Comparison of ENCODE assay signal across 8 cellular contexts in the genomic region with DNA sequence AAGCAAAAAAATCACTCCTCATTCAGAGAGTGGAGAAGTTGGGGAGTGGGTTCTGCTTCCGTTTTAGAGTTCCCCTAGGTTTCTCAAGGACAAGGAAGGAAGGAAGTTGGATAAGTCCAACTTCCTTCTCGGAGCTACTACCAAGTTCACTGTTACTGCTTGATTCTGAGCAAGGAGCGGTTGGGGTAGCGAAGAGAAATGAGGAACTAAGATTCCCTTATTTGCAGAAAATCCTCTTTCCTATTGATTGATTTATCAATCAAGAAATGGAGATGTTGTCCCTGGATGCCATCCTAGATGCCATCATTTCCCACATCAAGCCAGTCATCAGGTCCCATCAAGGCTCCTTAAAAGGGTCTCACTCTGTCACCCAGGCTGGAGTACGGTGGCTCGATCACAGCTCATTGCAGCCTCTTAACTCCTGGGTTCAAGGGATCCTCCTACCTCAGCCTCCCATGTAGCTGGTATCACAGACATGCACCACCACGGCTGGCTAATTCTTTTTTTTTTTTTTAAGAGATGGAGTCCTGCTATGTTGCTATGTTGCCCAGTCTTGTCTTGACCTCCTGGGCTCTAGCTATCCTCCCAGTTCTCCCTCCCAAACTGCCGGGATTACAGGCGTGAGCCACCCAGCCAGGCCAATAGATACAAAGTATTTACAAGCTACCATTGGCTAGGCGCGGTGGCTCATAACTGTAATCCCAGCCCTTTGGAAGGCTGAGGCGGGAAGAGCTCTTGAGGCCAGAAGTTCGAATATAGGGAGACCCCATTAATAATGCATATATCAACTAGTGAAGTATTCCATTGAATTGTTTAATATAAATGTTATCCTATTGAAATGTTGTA. TPM values are rescaled to one million over a fixed set of nuclear protein-coding genes. Genes with fewer than 3 reads are reported as not detected.
DNase-seq lines count a peak whose midpoint lies in the region; ATAC-seq lines count a peak whose summit lies in the region.

No MANE protein-coding gene starts in this region.

- peak overlapping the region; percentile 95 to 98 for H3K4me3 Mint-ChIP-seq in activated T-cell treated with anti-CD3 and anti-CD28 coated beads, Interleukin-2, amount 50 U/mL, for 72 hours
- H3K4me3 Mint-ChIP-seq in activated CD8-positive, alpha-beta T cell treated with anti-CD3 and anti-CD28 coated beads, Interleukin-2, amount 10 ng/mL, durations not matched to agents 7 days and 5 days = peak overlapping the region; percentile 93

- intact Hi-C loops in sciatic nerve (cut with DNase I) = no loop called here

- CTCF ChIA-PET in activated CD8-positive, alpha-beta T cell treated with anti-CD3 and anti-CD28 coated beads, Interleukin-2, amount 10 ng/mL, durations not matched to agents 7 days and 5 days (lab: Charles Lee) = interaction anchor here (1.0 to 3.6 kb wide), 12 partner anchors 9 to 231 kb away, joined by 3 to 35 read pairs (median 6); partner anchors contain the start of genes CCDC97, DMAC2, HNRNPUL1 and TGFB1

- no peaks in the 10 kb centered on the region for H3K9me3 ChIP-seq in iPS-18c (ENCODE audit: control insufficient read depth, insufficient read depth, low read length)

- peak overlapping the region; percentile 94 for H3K27ac ChIP-seq in temporal lobe (ENCODE audit: low read depth, low read length)

- no peak for ATAC-seq in activated T-cell treated with anti-CD3 and anti-CD28 coated beads, Interleukin-2, amount 50 U/mL, for 72 hours (replicated peaks in 1 of 2)
- ATAC-seq in activated CD8-positive, alpha-beta T cell treated with anti-CD3 and anti-CD28 coated beads, Interleukin-2, amount 10 ng/mL, durations not matched to agents 7 days and 5 days = no peak
- ATAC-seq in GM21528 (IDR thresholded peaks at IDR 0.05; ENCODE audit: low FRiP score, unreplicated experiment) = no peak
- no peak for ATAC-seq in sciatic nerve

- H3K27ac Mint-ChIP-seq in activated T-cell treated with anti-CD3 and anti-CD28 coated beads, Interleukin-2, amount 50 U/mL, for 72 hours = peak overlapping the region; percentile 88
- peak overlapping the region; percentile 99 for H3K27ac Mint-ChIP-seq in activated CD8-positive, alpha-beta T cell treated with anti-CD3 and anti-CD28 coated beads, Interleukin-2, amount 10 ng/mL, durations not matched to agents 7 days and 5 days

- H3K4me1 Mint-ChIP-seq in activated T-cell treated with anti-CD3 and anti-CD28 coated beads, Interleukin-2, amount 50 U/mL, for 72 hours (ENCODE audit: low read depth) = peaks cover 31% of the 10 kb centered on the region
- peaks cover 35% of the 10 kb centered on the region for H3K4me1 Mint-ChIP-seq in activated CD8-positive, alpha-beta T cell treated with anti-CD3 and anti-CD28 coated beads, Interleukin-2, amount 10 ng/mL, durations not matched to agents 7 days and 5 days (ENCODE audit: low read depth)

- H3K4me3 ChIP-seq in iPS-18c (ENCODE audit: insufficient read depth, low read depth, low read length) = peak overlapping the region; percentile 88

- POLR2A ChIA-PET in activated CD8-positive, alpha-beta T cell treated with anti-CD3 and anti-CD28 coated beads, Interleukin-2, amount 10 ng/mL, durations not matched to agents 7 days and 5 days (lab: Charles Lee) = interaction anchor here (0.9 to 3.7 kb wide), 7 partner anchors 9 to 102 kb away, joined by 3 to 27 read pairs (median 3); partner anchors contain the start of genes DMAC2 and HNRNPUL1

- no peaks in the 10 kb centered on the region for H3K9me3 Mint-ChIP-seq in activated T-cell treated with anti-CD3 and anti-CD28 coated beads, Interleukin-2, amount 50 U/mL, for 72 hours
- H3K9me3 Mint-ChIP-seq in activated CD8-positive, alpha-beta T cell treated with anti-CD3 and anti-CD28 coated beads, Interleukin-2, amount 10 ng/mL, durations not matched to agents 7 days and 5 days (ENCODE audit: insufficient read depth) = no peaks in the 10 kb centered on the region

- H3K27me3 Mint-ChIP-seq in activated T-cell treated with anti-CD3 and anti-CD28 coated beads, Interleukin-2, amount 50 U/mL, for 72 hours (ENCODE audit: low read depth) = no peaks in the 10 kb centered on the region
- no peaks in the 10 kb centered on the region for H3K27me3 Mint-ChIP-seq in activated CD8-positive, alpha-beta T cell treated with anti-CD3 and anti-CD28 coated beads, Interleukin-2, amount 10 ng/mL, durations not matched to agents 7 days and 5 days (ENCODE audit: low read depth)

- peaks cover 2 to 3% of the 10 kb centered on the region in 2 donors for H3K36me3 Mint-ChIP-seq in activated T-cell treated with anti-CD3 and anti-CD28 coated beads, Interleukin-2, amount 50 U/mL, for 72 hours (ENCODE audit: insufficient read depth in 2 of 2)
- H3K36me3 Mint-ChIP-seq in activated CD8-positive, alpha-beta T cell treated with anti-CD3 and anti-CD28 coated beads, Interleukin-2, amount 10 ng/mL, durations not matched to agents 7 days and 5 days (ENCODE audit: low read depth) = peaks cover 10% of the 10 kb centered on the region

- DNase-seq in activated T-cell treated with anti-CD3 and anti-CD28 coated beads, Interleukin-2, amount 50 U/mL, for 72 hours = peak in 1 of 2 donors; percentile 6
- no peak for DNase-seq in activated T-cell treated with anti-CD3 and anti-CD28 coated beads for 4 hours
- no peak for DNase-seq in activated CD8-positive, alpha-beta T cell treated with anti-CD3 and anti-CD28 coated beads, Interleukin-2, amount 10 ng/mL, durations not matched to agents 7 days and 5 days
- no peak for DNase-seq in stimulated activated CD4-positive, alpha-beta T cell treated with anti-CD3 and anti-CD28 coated beads, Interleukin-1b, Interleukin-23, amount 100 ng/mL, for 48 hours
- no peak for DNase-seq in sciatic nerve (ENCODE audit: low spot score)

RNA-seq across cellular contexts. Expression of gene B9D2, which starts 0.8 kb away (rescaled TPM):
- total RNA-seq in activated T-cell treated with anti-CD3 and anti-CD28 coated beads, Interleukin-2, amount 50 U/mL, for 72 hours = 1 to 10 TPM; 6.4 to 7.7 TPM
- total RNA-seq in activated CD8-positive, alpha-beta T cell treated with anti-CD3 and anti-CD28 coated beads, Interleukin-2, amount 10 ng/mL, durations not matched to agents 7 days and 5 days = 10 to 100 TPM; 10.6 to 12.8 TPM
- total RNA-seq in temporal lobe (2.2 TPM), sciatic nerve (4.1 TPM)

RNA-seq across cellular contexts. Expression of gene TGFB1, which starts 11.0 kb away (rescaled TPM):
- 10 to 100 TPM; 93.5 to 94.2 TPM for total RNA-seq in activated T-cell treated with anti-CD3 and anti-CD28 coated beads, Interleukin-2, amount 50 U/mL, for 72 hours
- total RNA-seq in activated CD8-positive, alpha-beta T cell treated with anti-CD3 and anti-CD28 coated beads, Interleukin-2, amount 10 ng/mL, durations not matched to agents 7 days and 5 days = 100 to 1,000 TPM; 210 to 231 TPM
- 2.7 TPM for total RNA-seq in temporal lobe
- 33.7 TPM for total RNA-seq in sciatic nerve

RNA-seq across cellular contexts. Expression of gene TMEM91, which starts 11.6 kb away (rescaled TPM):
- total RNA-seq in activated T-cell treated with anti-CD3 and anti-CD28 coated beads, Interleukin-2, amount 50 U/mL, for 72 hours = 10 to 100 TPM; 12.3 to 12.8 TPM
- 1 to 10 TPM; 5.3 to 6.4 TPM for total RNA-seq in activated CD8-positive, alpha-beta T cell treated with anti-CD3 and anti-CD28 coated beads, Interleukin-2, amount 10 ng/mL, durations not matched to agents 7 days and 5 days
- total RNA-seq in temporal lobe = 4.2 TPM
- total RNA-seq in sciatic nerve = 23.5 TPM

RNA-seq across cellular contexts. Expression of gene EXOSC5, which starts 32.4 kb away (rescaled TPM):
- total RNA-seq in activated T-cell treated with anti-CD3 and anti-CD28 coated beads, Interleukin-2, amount 50 U/mL, for 72 hours = 10 to 100 TPM; 30.3 to 30.7 TPM
- 10 to 100 TPM; 25.3 to 26.6 TPM for total RNA-seq in activated CD8-positive, alpha-beta T cell treated with anti-CD3 and anti-CD28 coated beads, Interleukin-2, amount 10 ng/mL, durations not matched to agents 7 days and 5 days
- total RNA-seq in temporal lobe = 10.8 TPM
- 12.0 TPM for total RNA-seq in sciatic nerve

RNA-seq across cellular contexts. Expression of gene BCKDHA, which starts 32.8 kb away (rescaled TPM):
- 10 to 100 TPM; 18.4 to 21.6 TPM for total RNA-seq in activated T-cell treated with anti-CD3 and anti-CD28 coated beads, Interleukin-2, amount 50 U/mL, for 72 hours
- total RNA-seq in activated CD8-positive, alpha-beta T cell treated with anti-CD3 and anti-CD28 coated beads, Interleukin-2, amount 10 ng/mL, durations not matched to agents 7 days and 5 days = 10 to 100 TPM; 15.8 to 24.5 TPM
- 27.5 TPM for total RNA-seq in temporal lobe
- 24.2 TPM for total RNA-seq in sciatic nerve
